8 cellular contexts compared by ENCODE assay signal in genomic region chr12:34022079-34022830, GRCh38. TPM values are rescaled to one million over a fixed set of nuclear protein-coding genes. Genes with fewer than 3 reads are reported as not detected.
A peak's percentile ranks its signal among the peaks of the same experiment; 100 is the strongest.
DNase-seq lines count a peak whose midpoint lies in the region; ATAC-seq, FAIRE-seq and TF ChIP-seq lines count a peak whose summit lies in the region.

Gene ALG10 (plus strand): TSS chr12:34022496. CDS start chr12:34022600, 104 bp downstream.

- H3K27me3 ChIP-seq in WERI-Rb-1 (ENCODE audit: insufficient read depth, low read depth, severe bottlenecking) (no peaks in the 10 kb centered on the region), bronchial epithelial cell (ENCODE audit: control insufficient read depth, insufficient read depth, low read length) (no peaks in the 10 kb centered on the region), small intestine (ENCODE audit: control insufficient read depth in 2 of 2, insufficient read depth in 2 of 2, low read length in 2 of 2) (no peaks in the 10 kb centered on the region)

- peak; percentile 97 for ATAC-seq in GM18873 (IDR thresholded peaks at IDR 0.05; ENCODE audit: low FRiP score, unreplicated experiment)
- ATAC-seq in HG03139 (IDR thresholded peaks at IDR 0.05; ENCODE audit: unreplicated experiment) = peak; percentile 100

- H3K4me3 ChIP-seq in WERI-Rb-1 (ENCODE audit: low read depth, low read length) (peak within 1 kb of the TSS; percentile 70), bronchial epithelial cell (ENCODE audit: low read depth, low read length) (peak within 1 kb of the TSS; percentile 70), small intestine (ENCODE audit: low read depth in 1 of 2, low read length in 2 of 2) (peak within 1 kb of the TSS; percentile 41 to 72)

- H3K9me3 ChIP-seq in WERI-Rb-1 (ENCODE audit: severe bottlenecking) = no peaks in the 10 kb centered on the region
- no peaks in the 10 kb centered on the region for H3K9me3 ChIP-seq in small intestine (ENCODE audit: control insufficient read depth, low read depth)

- H3K27ac ChIP-seq in WERI-Rb-1 = peak within 1 kb of the TSS; percentile 68
- H3K27ac ChIP-seq in small intestine (ENCODE audit: low read depth in 1 of 2, low read length in 1 of 2) = peak within 1 kb of the TSS; percentile 86 to 97

- no peak for FAIRE-seq in bronchial epithelial cell (lab: Jason Lieb, UNC)
- FAIRE-seq in small intestine (lab: Jason Lieb, UNC) = peak; percentile 74

- WGBS in small intestine, 3 donors = 0% methylated on average over 43 to 44 of the region's 44 CpGs

- H3K36me3 ChIP-seq in WERI-Rb-1 (0 out of 2 replicates have a peak, but pooled peaks cover 2% of the 10 kb centered on the region), bronchial epithelial cell (ENCODE audit: control insufficient read depth, insufficient read depth, low read length) (no peaks in the 10 kb centered on the region), small intestine (ENCODE audit: control insufficient read depth in 2 of 2, insufficient read depth in 2 of 2, low read length in 2 of 2) (no peaks in the 10 kb centered on the region)

- TF ChIP-seq CTCF in WERI-Rb-1 (IDR thresholded peaks at IDR 0.05; ENCODE audit: low read depth, low read length) = peak; percentile 39; the same call in 1 of the 2 replicates
- peak; percentile 52 for TF ChIP-seq CTCF in bronchial epithelial cell (IDR thresholded peaks at IDR 0.05; ENCODE audit: insufficient read depth, low read length, severe bottlenecking)

- peak; percentile 91 for DNase-seq in AG08395 (ENCODE audit: low spot score)
- DNase-seq in NCI-H2227 (lab: John Stamatoyannopoulos, UW; ENCODE audit: unreplicated experiment) = peak; percentile 96
- peak; percentile 96 for DNase-seq in WERI-Rb-1
- DNase-seq in bronchial epithelial cell (ENCODE audit: low read depth) = peak; percentile 87
- DNase-seq in iPS-NIHi11 (ENCODE audit: low spot score) = peak; percentile 86
- peak; percentile 99 for DNase-seq in small intestine

- no peaks in the 10 kb centered on the region for H3K4me1 ChIP-seq in small intestine (ENCODE audit: control insufficient read depth in 2 of 2, insufficient read depth in 1 of 2, low read depth in 1 of 2, low read length in 1 of 2)

RNA-seq across cellular contexts. Expression of gene ALG10, which starts in this region (rescaled TPM):
- total RNA-seq in bronchial epithelial cell = 2.6 and 6.0 TPM in 2 replicates
- 1 to 10 TPM in 1 of 3 donors, under 1 TPM in 2; 0.45 to 2.4 (median 0.54) TPM for polyA plus RNA-seq in small intestine

Comparison
In these comparisons a context has a peak if more than half of its experiments do, and no peak if none do; other contexts are left out.
1. Peak in every context shown above with its lines: DNase-seq, ATAC-seq, H3K4me3 ChIP-seq and H3K27ac ChIP-seq.